Comparison of ENCODE assay signal across 8 cellular contexts in genomic region chr2:168246483-168247340, GRCh38. TPM values are rescaled to one million over a fixed set of nuclear protein-coding genes. Genes with fewer than 3 reads are reported as not detected.
DNase-seq lines count a peak whose midpoint lies in the region; ATAC-seq, FAIRE-seq and TF ChIP-seq lines count a peak whose summit lies in the region.

No MANE protein-coding gene starts in this region.

- H3K27ac ChIP-seq in HepG2 (ENCODE audit: extremely low read length, insufficient read depth, low read length), result peak overlapping the region; percentile 74

- BruUV-seq in HepG2 (replicated peaks; lab: Mats Ljungman, UMichigan), result no TSS peak

- no peaks in the 10 kb centered on the region for H3K27me3 ChIP-seq in HepG2 (ENCODE audit: control insufficient read depth in 1 of 2, insufficient read depth in 2 of 2, low read length in 2 of 2)

- CTCF ChIA-PET in activated CD4-positive, alpha-beta T cell treated with anti-CD3 and anti-CD28 coated beads, Interleukin-2, amount 10 ng/mL, durations not matched to agents 7 days and 5 days (lab: Charles Lee), result no interaction called here
- CTCF ChIA-PET in HepG2 (lab: Yijun Ruan, JAX; ENCODE audit: low intra/inter-chr PET ratio, low total read pairs), result interaction anchor here (0.9 to 1.6 kb wide), 2 partner anchors 87 to 110 kb away, joined by 4 to 7 read pairs; no protein-coding TSS in a partner anchor

- POLR2A ChIA-PET in activated CD4-positive, alpha-beta T cell treated with anti-CD3 and anti-CD28 coated beads, Interleukin-2, amount 10 ng/mL, durations not matched to agents 7 days and 5 days (lab: Charles Lee), result no interaction called here
- POLR2A ChIA-PET in HepG2 (lab: Yijun Ruan, JAX), result interaction anchor here (0.6 to 1.4 kb wide), 4 partner anchors 9 to 64 kb away, joined by 3 to 4 read pairs (median 4); no protein-coding TSS in a partner anchor

- H3K27me3 Mint-ChIP-seq in activated CD4-positive, alpha-beta T cell treated with anti-CD3 and anti-CD28 coated beads, Interleukin-2, amount 10 ng/mL, durations not matched to agents 7 days and 5 days, result peaks cover 3% of the 10 kb centered on the region

- ATAC-seq in HG02642 (IDR thresholded peaks at IDR 0.05; ENCODE audit: poor library complexity, unreplicated experiment) (peak; percentile 54), HepG2 (peak; percentile 81)

- H3K4me2 ChIP-seq in HepG2 (ENCODE audit: low read depth, low read length), result peak overlapping the region; percentile 94

- no peak for FAIRE-seq in HepG2 (lab: Jason Lieb, UNC)

- H3K36me3 Mint-ChIP-seq in activated CD4-positive, alpha-beta T cell treated with anti-CD3 and anti-CD28 coated beads, Interleukin-2, amount 10 ng/mL, durations not matched to agents 7 days and 5 days (ENCODE audit: low read depth), result peaks cover 6% of the 10 kb centered on the region

- H3K27ac Mint-ChIP-seq in activated CD4-positive, alpha-beta T cell treated with anti-CD3 and anti-CD28 coated beads, Interleukin-2, amount 10 ng/mL, durations not matched to agents 7 days and 5 days, result peak overlapping the region; percentile 92

- peaks cover 39% of the 10 kb centered on the region for H3K4me1 Mint-ChIP-seq in activated CD4-positive, alpha-beta T cell treated with anti-CD3 and anti-CD28 coated beads, Interleukin-2, amount 10 ng/mL, durations not matched to agents 7 days and 5 days

- no peak for TF ChIP-seq POLR2A in HepG2 (IDR thresholded peaks at IDR 0.05; ENCODE audit: insufficient read depth in 1 of 2, low read depth in 2 of 2, low read length in 2 of 2)

- TF ChIP-seq CTCF in HepG2 (CRISPR knock-in tag; IDR thresholded peaks at IDR 0.05), result peak; percentile 70

- H3K36me3 ChIP-seq in HepG2 (replicated peaks in 1 of 2; ENCODE audit: control insufficient read depth in 1 of 2, insufficient read depth in 2 of 2, low read length in 2 of 2), result peaks cover 0 to 2% of the 10 kb centered on the region in 2 experiments; a peak in 1 of 5 replicates

- H3K4me3 ChIP-seq in HepG2 (replicated peaks in 1 of 3; ENCODE audit: insufficient read depth in 1 of 3, low read depth in 2 of 3, low read length in 3 of 3), result peak overlapping the region; percentile 65 to 94 (median 81)

- H3K9me3 ChIP-seq in HepG2 (ENCODE audit: low read length), result no peaks in the 10 kb centered on the region

- in situ Hi-C loops in HepG2 (cut with HindIII; ENCODE audit: extremely low pct_ligation_motif_present, low pct_unique_long_range_greater_than_20kb), result loop anchor here (5.0 kb wide), 1 partner anchor 94 kb away; no protein-coding TSS in a partner anchor

- TF ChIP-seq EP300 in HepG2 (IDR thresholded peaks at IDR 0.05; ENCODE audit: low read depth in 2 of 2, low read length in 2 of 2), result no peak
- TF ChIP-seq EP300 in HepG2 (CRISPR knock-in tag; IDR thresholded peaks at IDR 0.05; ENCODE audit: borderline replicate concordance), result no peak; the same call in 1 of the 2 replicates

- no peak overlapping the region for H2AFZ ChIP-seq in HepG2 (ENCODE audit: low read length)

- peaks cover 52% of the 10 kb centered on the region for H3K4me1 ChIP-seq in HepG2 (ENCODE audit: insufficient read depth, low read length)

- under 1% methylated on average over 28 of the region's 95 CpGs for WGBS in HepG2 (ENCODE audit: low lambda C conversion rate)

- intact Hi-C loops in HepG2 (cut with micrococcal nuclease; ENCODE audit: unreplicated experiment), result loop anchor here (1.0 to 5.0 kb wide), 7 partner anchors 26 to 85 kb away; no protein-coding TSS in a partner anchor

- H3K4me3 Mint-ChIP-seq in activated CD4-positive, alpha-beta T cell treated with anti-CD3 and anti-CD28 coated beads, Interleukin-2, amount 10 ng/mL, durations not matched to agents 7 days and 5 days, result peak overlapping the region; percentile 82

- peaks cover 44% of the 10 kb centered on the region for H3K79me2 ChIP-seq in HepG2 (ENCODE audit: insufficient read depth, low read length)

- H3K9ac ChIP-seq in HepG2 (ENCODE audit: insufficient read depth, low read depth, low read length), result peak overlapping the region; percentile 87

- peak; percentile 79 for TF ChIP-seq RAD21 in HepG2 (CRISPR knock-in tag; IDR thresholded peaks at IDR 0.05)

- no peaks in the 10 kb centered on the region for H3K9me3 Mint-ChIP-seq in activated CD4-positive, alpha-beta T cell treated with anti-CD3 and anti-CD28 coated beads, Interleukin-2, amount 10 ng/mL, durations not matched to agents 7 days and 5 days

- no peaks in the 10 kb centered on the region; the same call in 1 of the 2 replicates for H4K20me1 ChIP-seq in HepG2 (ENCODE audit: insufficient read depth, low read length)

- DNase-seq in NCI-H2029 (lab: John Stamatoyannopoulos, UW), result peak; percentile 53
- no peak for DNase-seq in NCI-H2029 treated with DMSO at 0.1 percent for 48 hours (lab: John Stamatoyannopoulos, UW)
- DNase-seq in NCI-H146 (lab: John Stamatoyannopoulos, UW), result peak; percentile 56
- DNase-seq in activated CD4-positive, alpha-beta T cell treated with anti-CD3 and anti-CD28 coated beads, Interleukin-2, amount 10 ng/mL, durations not matched to agents 7 days and 5 days, result peak; percentile 84
- peak; percentile 51 for DNase-seq in dedifferentiated amniotic fluid mesenchymal stem cell (ENCODE audit: extremely low spot score)
- DNase-seq in HepG2 (ENCODE audit: low spot score), result peak; percentile 31
- DNase-seq in stimulated activated CD4-positive, alpha-beta T cell treated with anti-CD3 and anti-CD28 coated beads, Interleukin-2, amount 100 ng/mL, for 48 hours, result peak; percentile 54 to 57

RNA-seq across cellular contexts. Expression of gene STK39, which starts 0.7 kb away (rescaled TPM):
- 10 to 100 TPM; 28.2 to 31.4 TPM for total RNA-seq in activated CD4-positive, alpha-beta T cell treated with anti-CD3 and anti-CD28 coated beads, Interleukin-2, amount 10 ng/mL, durations not matched to agents 7 days and 5 days
- total RNA-seq in HepG2 (2016; rRNA removed; fragmentation: Illumina TruSeq; extraction: Trizol), result 27.3 and 27.5 TPM in 2 replicates
- total RNA-seq in HepG2 (2016; cell fraction: cytosol; rRNA removed; fragmentation: Illumina TruSeq; extraction: Trizol; ENCODE audit: low read depth), result 38.8 and 42.4 TPM in 2 replicates
- 26.6 and 28.7 TPM in 2 replicates for total RNA-seq in HepG2 (2016; cell fraction: insoluble cytoplasmic fraction; rRNA removed; fragmentation: Illumina TruSeq; extraction: Trizol)
- 34.3 and 39.4 TPM in 2 replicates for total RNA-seq in HepG2 (2016; cell fraction: membrane; rRNA removed; fragmentation: Illumina TruSeq; extraction: Trizol)
- 28.1 and 30.8 TPM in 2 replicates for total RNA-seq in HepG2 (2016; cell fraction: nucleus; rRNA removed; fragmentation: Illumina TruSeq; extraction: Trizol)
- 34.7 and 38.4 TPM in 2 replicates for polyA plus RNA-seq in HepG2 (2011; rRNA removed)
- polyA plus RNA-seq in HepG2 (2011; cell fraction: cytosol; rRNA removed), result 19.6 and 35.4 TPM in 2 replicates
- polyA plus RNA-seq in HepG2 (2011; cell fraction: nucleus; rRNA removed), result 15.4 and 20.0 TPM in 2 replicates
- 37.9 and 40.1 TPM in 2 replicates for polyA plus RNA-seq in HepG2 (2012)
- polyA plus RNA-seq in HepG2 (2016; cell fraction: cytosol; fragmentation: Illumina TruSeq; extraction: Trizol; ENCODE audit: low read depth), result 23.2 and 23.9 TPM in 2 replicates
- 39.3 and 39.7 TPM in 2 replicates for polyA plus RNA-seq in HepG2 (2016; cell fraction: insoluble cytoplasmic fraction; fragmentation: Illumina TruSeq; extraction: Trizol; ENCODE audit: low read depth)
- 33.8 and 36.7 TPM in 2 replicates for polyA plus RNA-seq in HepG2 (2016; cell fraction: membrane; fragmentation: Illumina TruSeq; extraction: Trizol; ENCODE audit: low read depth)
- 24.8 and 27.7 TPM in 2 replicates for polyA plus RNA-seq in HepG2 (2016; cell fraction: nucleus; fragmentation: Illumina TruSeq; extraction: Trizol; ENCODE audit: insufficient read depth, low read depth)
- 2.6 and 29.6 TPM in 2 replicates for polyA minus RNA-seq in HepG2 (2011; rRNA and poly(A)+ RNA removed; ENCODE audit: low replicate concordance)
- polyA minus RNA-seq in HepG2 (2011; cell fraction: cytosol; rRNA and poly(A)+ RNA removed), result 29.1 and 30.6 TPM in 2 replicates
- 93.1 and 93.4 TPM in 2 replicates for polyA minus RNA-seq in HepG2 (2011; cell fraction: nucleus; rRNA and poly(A)+ RNA removed)
